In genomic region chr2:184597571-184597980, GRCh38 we compare ENCODE assay signal across 7 cellular contexts. TPM values are rescaled to one million over a fixed set of nuclear protein-coding genes. Genes with fewer than 3 reads are reported as not detected.
DNase-seq lines count a peak whose midpoint lies in the region; ATAC-seq, FAIRE-seq and TF ChIP-seq lines count a peak whose summit lies in the region.

No MANE protein-coding gene starts in this region.

- ATAC-seq in GM18502 (IDR thresholded peaks at IDR 0.05; ENCODE audit: poor library complexity, unreplicated experiment) (peak; percentile 29), HG02943 (IDR thresholded peaks at IDR 0.05; ENCODE audit: low read depth, unreplicated experiment) (peak; percentile 23), lung (ENCODE audit: insufficient read depth, low FRiP score) (peak; percentile 48)

- POLR2A ChIA-PET in H1 (lab: Charles Lee; ENCODE audit: partially characterized antibody), result no interaction called here

- H3K4ac ChIP-seq in H1 (replicated peaks; ENCODE audit: insufficient read length, low read depth, low read length), result no peak overlapping the region

- no peak overlapping the region for H3K18ac ChIP-seq in H1 (ENCODE audit: extremely low read depth, low read length)

- no peak overlapping the region for H3K14ac ChIP-seq in H1 (ENCODE audit: insufficient read length)

- H2BK120ac ChIP-seq in H1 (replicated peaks; ENCODE audit: low read depth, low read length), result no peak overlapping the region

- no peak for TF ChIP-seq CTCF in H1 (IDR thresholded peaks at IDR 0.05; ENCODE audit: control extremely low read depth in 1 of 3, insufficient read depth in 1 of 3, low read depth in 1 of 3, low read length in 3 of 3)
- TF ChIP-seq CTCF in lung (IDR thresholded peaks at IDR 0.05; ENCODE audit: control extremely low read depth, extremely low read depth), result no peak
- no peak for TF ChIP-seq CTCF in suprapubic skin (IDR thresholded peaks at IDR 0.05)

- no peak for TF ChIP-seq RAD21 in H1 (IDR thresholded peaks at IDR 0.05 in 1 of 2, conservative IDR thresholded peaks at IDR 0.05 in 1 of 2; ENCODE audit: low read depth in 2 of 2, low read length in 2 of 2)

- H3K79me2 ChIP-seq in H1 (ENCODE audit: control insufficient read depth in 1 of 2, insufficient read depth in 2 of 2, low read length in 2 of 2), result no peaks in the 10 kb centered on the region

- H3K27ac ChIP-seq in H1 (ENCODE audit: low read depth, low read length), result no peak overlapping the region
- peak overlapping the region in 1 of 2 donors; percentile 50 for H3K27ac ChIP-seq in lung (ENCODE audit: low read depth in 1 of 2, low read length in 1 of 2)
- H3K27ac ChIP-seq in suprapubic skin, result no peak overlapping the region

- H3K4me2 ChIP-seq in H1 (ENCODE audit: insufficient read depth in 1 of 2, low read depth in 2 of 2, low read length in 2 of 2), result peak overlapping the region; percentile 71 to 92

- no peak overlapping the region for H2BK12ac ChIP-seq in H1 (ENCODE audit: low read depth, low read length)

- H4K5ac ChIP-seq in H1 (ENCODE audit: insufficient read length, low read depth, low read length), result no peak overlapping the region

- H2BK20ac ChIP-seq in H1 (ENCODE audit: low read length), result no peak overlapping the region

- H3K9ac ChIP-seq in H1 (replicated peaks in 1 of 4; ENCODE audit: extremely low read depth in 1 of 4, low read depth in 3 of 4, low read length in 3 of 4), result no peak overlapping the region

- no peak overlapping the region for H2BK15ac ChIP-seq in H1 (ENCODE audit: low read length)

- H3K79me1 ChIP-seq in H1 (ENCODE audit: low read depth, low read length), result no peaks in the 10 kb centered on the region

- no peak overlapping the region for H2BK5ac ChIP-seq in H1 (ENCODE audit: low read depth, low read length)

- H3K9me3 ChIP-seq in H1 (ENCODE audit: insufficient read depth in 2 of 2, low read depth in 1 of 2, low read length in 1 of 2) (no peaks in the 10 kb centered on the region), lung (ENCODE audit: control insufficient read depth in 2 of 2, insufficient read depth in 1 of 2, low read length in 1 of 2) (no peaks in the 10 kb centered on the region), suprapubic skin (no peaks in the 10 kb centered on the region)

- peaks cover 0 to 3% (median 1%) of the 10 kb centered on the region in 4 experiments; a peak in 3 of 7 replicates for H3K4me1 ChIP-seq in H1 (replicated peaks in 1 of 4; ENCODE audit: control insufficient read depth in 3 of 4, insufficient read depth in 4 of 4, low read length in 3 of 4)
- H3K4me1 ChIP-seq in lung (ENCODE audit: control insufficient read depth in 2 of 2, insufficient read depth in 2 of 2, low read length in 2 of 2), result peaks cover 0 to 6% of the 10 kb centered on the region in 2 donors
- H3K4me1 ChIP-seq in suprapubic skin, result peaks cover 23% of the 10 kb centered on the region

- 0 out of 2 replicates have a peak overlapping the region, but pooled peaks have one; percentile 39 for H4K8ac ChIP-seq in H1 (ENCODE audit: extremely low read depth, insufficient read depth, low read length)

- no peak overlapping the region for H3K56ac ChIP-seq in H1 (replicated peaks; ENCODE audit: insufficient read length, low read depth, low read length)

- TF ChIP-seq EP300 in H1 (IDR thresholded peaks at IDR 0.05; ENCODE audit: borderline replicate concordance in 1 of 2, low read depth in 2 of 2, low read length in 2 of 2), result no peak
- TF ChIP-seq EP300 in suprapubic skin (IDR thresholded peaks at IDR 0.05), result no peak

- no peaks in the 10 kb centered on the region for H4K20me1 ChIP-seq in H1 (replicated peaks in 1 of 2; ENCODE audit: control insufficient read depth in 1 of 2, insufficient read depth in 2 of 2, low read length in 2 of 2)

- peak overlapping the region; percentile 87 for H2AFZ ChIP-seq in H1 (ENCODE audit: low read length)

- H4K91ac ChIP-seq in H1 (replicated peaks; ENCODE audit: insufficient read length, low read length), result no peak overlapping the region

- peaks cover 10 to 26% (median 18%) of the 10 kb centered on the region in 4 experiments for H3K27me3 ChIP-seq in H1 (replicated peaks in 1 of 4; ENCODE audit: control insufficient read depth in 3 of 4, extremely low read depth in 1 of 4, insufficient read depth in 3 of 4, low read length in 3 of 4)
- H3K27me3 ChIP-seq in lung (ENCODE audit: control insufficient read depth, insufficient read depth), result no peaks in the 10 kb centered on the region
- peaks cover 26% of the 10 kb centered on the region for H3K27me3 ChIP-seq in suprapubic skin

- no peak overlapping the region for H3K23ac ChIP-seq in H1 (ENCODE audit: insufficient read length)

- H3K23me2 ChIP-seq in H1 (ENCODE audit: low read depth, low read length), result peaks cover 16% of the 10 kb centered on the region

- H3K36me3 ChIP-seq in H1 (ENCODE audit: control insufficient read depth in 2 of 4, insufficient read depth in 4 of 4, low read length in 3 of 4), result no peaks in the 10 kb centered on the region
- H3K36me3 ChIP-seq in lung (ENCODE audit: control insufficient read depth in 2 of 2, insufficient read depth in 2 of 2, low read length in 2 of 2), result no peaks in the 10 kb centered on the region
- H3K36me3 ChIP-seq in suprapubic skin, result no peaks in the 10 kb centered on the region

- H3K4me3 ChIP-seq in H1 (ENCODE audit: extremely low read depth in 1 of 4, insufficient read depth in 2 of 4, low read depth in 3 of 4, low read length in 4 of 4), result peak overlapping the region; percentile 42 to 73 (median 54)
- H3K4me3 ChIP-seq in lung, result no peak overlapping the region
- H3K4me3 ChIP-seq in suprapubic skin, result peak overlapping the region; percentile 77

- TF ChIP-seq POLR2A in H1 (IDR thresholded peaks at IDR 0.05; ENCODE audit: control extremely low read depth in 1 of 2, low read depth in 2 of 2, low read length in 2 of 2), result no peak
- no peak for TF ChIP-seq POLR2A in suprapubic skin (IDR thresholded peaks at IDR 0.05)

- H2AK5ac ChIP-seq in H1 (ENCODE audit: low read depth, low read length), result no peak overlapping the region

- 5% methylated on average over 14 of the region's 14 CpGs; no CpG with 5 or more reads in 1 of the 2 experiments for WGBS in H1 (ENCODE audit: extremely low coverage in 1 of 2, insufficient coverage in 1 of 2, insufficient read length in 1 of 2, insufficient replicate concordance in 2 of 2, low coverage in 1 of 2, low lambda C conversion rate in 2 of 2, missing lambda C conversion rate in 1 of 2), 2 experiments
- WGBS in lung, 2 donors, result 1 to 4% methylated on average over 14 of the region's 14 CpGs
- 3% methylated on average over 14 of the region's 14 CpGs for WGBS in suprapubic skin

- DNase-seq in SK-N-DZ (ENCODE audit: low spot score) (peak; percentile 72), H1 (ENCODE audit: low read depth in 1 of 2, low spot score in 2 of 2) (peak; percentile 15 to 49), lung (ENCODE audit: low spot score) (peak; percentile 28), suprapubic skin (ENCODE audit: low spot score in 2 of 2) (no peak), activated gamma-delta T cell treated with Interleukin-2 at 50 U/mL for 16 hours (no peak)

- FAIRE-seq in H1 (lab: Jason Lieb, UNC), result peak; percentile 82

- CTCF ChIA-PET in H1 (lab: Charles Lee; ENCODE audit: partially characterized antibody), result interaction anchor here (0.8 to 1.4 kb wide), 2 partner anchors 26 to 266 kb away, joined by 3 read pairs; no protein-coding TSS in a partner anchor

TF ChIP-seq in H1, 55 proteins besides CTCF, POLR2A, EP300 and RAD21:
- 0 out of 2 replicates have a peak, but pooled peaks have one; percentile 25 for TF ChIP-seq TBP (IDR thresholded peaks at IDR 0.05; ENCODE audit: low read depth, low read length)
- TF ChIP-seq CREB1 (IDR thresholded peaks at IDR 0.05), result no peak
- TF ChIP-seq ASH2L (IDR thresholded peaks at IDR 0.05; ENCODE audit: low read length), result peak; percentile 52
- TF ChIP-seq BACH1 (IDR thresholded peaks at IDR 0.05; ENCODE audit: low read length), result no peak
TF ChIP-seq in H1: peak in this region for 2.

RNA-seq across cellular contexts. Expression of gene ZNF804A, which starts 0.8 kb away (rescaled TPM):
- 12.4 and 13.0 TPM in 2 replicates for polyA plus RNA-seq in SK-N-DZ (2014; cell fraction: cytosol; rRNA removed)
- 6.5 and 8.1 TPM in 2 replicates for polyA plus RNA-seq in SK-N-DZ (2014; cell fraction: nucleus; rRNA removed)
- total RNA-seq in H1 (2021; fragmentation: NEBNext Ultra II Directional; extraction: Animal tissue kit (Norgen Biotek cat#: 25700)), result not detected in 2 replicates
- polyA plus RNA-seq in H1 (2011; rRNA removed) (0.02 TPM in 2 replicates), lung (under 1 TPM; 0.20 to 0.32 TPM)
- 0.01 TPM for polyA plus RNA-seq in H1 (2011; cell fraction: cytosol; rRNA removed)
- not detected for polyA plus RNA-seq in H1 (2011; cell fraction: nucleus; rRNA removed)
- not detected in 4 replicates for polyA plus RNA-seq in H1 (2012, experiment 1 of 2)
- not detected for polyA plus RNA-seq in H1 (2012, experiment 2 of 2)
- polyA plus RNA-seq in H1 (2013, experiment 1 of 2), result 0.04 TPM
- polyA plus RNA-seq in H1 (2013, experiment 2 of 2), result 0.04 TPM
- polyA minus RNA-seq in H1 (2011; rRNA and poly(A)+ RNA removed), result not detected in 2 replicates
- polyA minus RNA-seq in H1 (2011; cell fraction: cytosol; rRNA and poly(A)+ RNA removed), result not detected
- polyA minus RNA-seq in H1 (2011; cell fraction: nucleus; rRNA and poly(A)+ RNA removed), result not detected
- total RNA-seq in lung (under 1 TPM; 0.17 to 0.52 TPM), suprapubic skin (1 to 10 TPM in 1 of 4 donors, not detected in 3; 1.0 TPM)

Comparison
In these comparisons a context has a peak if more than half of its experiments do, and no peak if none do; other contexts are left out.
1. DNase-seq: peak in SK-N-DZ (single experiment), H1 (2 of 2) and lung (single experiment); none in suprapubic skin (0 of 2) and activated gamma-delta T cell treated with Interleukin-2 at 50 U/mL for 16 hours (single experiment).
2. Peak in every context shown above with its lines, with median percentiles within 50 percentile points of each other: ATAC-seq.